Comparison of ENCODE assay signal across 20 cellular contexts in the genomic region with DNA sequence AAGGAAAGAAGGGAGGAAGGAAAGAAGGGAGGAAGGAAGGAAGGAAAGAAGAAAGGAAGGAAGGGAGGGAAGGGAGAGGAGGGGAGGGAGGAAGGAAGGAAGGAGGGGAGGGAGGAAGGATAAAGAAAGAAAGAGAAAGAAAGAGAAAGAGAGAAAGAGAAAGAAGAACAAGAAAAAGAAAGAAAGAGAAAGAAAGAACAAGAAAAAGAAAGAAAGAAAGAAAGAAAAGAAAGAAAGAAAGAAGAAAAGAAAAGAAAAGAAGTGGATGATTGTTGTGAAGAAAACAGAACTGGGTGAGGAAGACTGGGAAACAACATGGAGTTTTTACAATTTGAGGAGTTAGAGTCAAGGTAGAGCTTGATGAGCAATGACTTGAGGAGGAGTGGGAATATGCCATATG.
DNase-seq lines count a peak whose midpoint lies in the region; ATAC-seq, FAIRE-seq and TF ChIP-seq lines count a peak whose summit lies in the region.
"Had no signal": no experiment of that assay in that cellular context is flagged by ENCODE, and none has a peak within 500 bp of the region (broad histone marks: within the 10 kb centered on the region; RNA-seq: fewer than 3 reads in every experiment).

No MANE protein-coding gene starts in this region.

- H3K4me1 Mint-ChIP-seq in WTC11, result peaks cover 22% of the 10 kb centered on the region
- peaks cover 9% of the 10 kb centered on the region for H3K4me1 Mint-ChIP-seq in stimulated activated effector memory CD8-positive, alpha-beta T cell treated with anti-CD3 and anti-CD28 coated beads, Interleukin-12 subunit alpha, Interleukin-12 subunit beta, amount 100 ng/mL, for 72 hours
- H3K4me1 Mint-ChIP-seq: CD14-positive monocyte had no signal

- H3K4ac ChIP-seq in H1 (replicated peaks; ENCODE audit: insufficient read length, low read depth, low read length), result no peak overlapping the region

- peaks cover 36% of the 10 kb centered on the region for H3K36me3 Mint-ChIP-seq in WTC11
- H3K36me3 Mint-ChIP-seq in stimulated activated effector memory CD8-positive, alpha-beta T cell treated with anti-CD3 and anti-CD28 coated beads, Interleukin-12 subunit alpha, Interleukin-12 subunit beta, amount 100 ng/mL, for 72 hours, result no peaks in the 10 kb centered on the region
- H3K36me3 Mint-ChIP-seq: CD14-positive monocyte; CD4-positive, alpha-beta memory T cell had no signal

- H2BK5ac ChIP-seq in H1 (ENCODE audit: low read depth, low read length), result no peak overlapping the region

- no peaks in the 10 kb centered on the region for H4K20me1 ChIP-seq in H1 (replicated peaks in 1 of 2; ENCODE audit: control insufficient read depth in 1 of 2, insufficient read depth in 2 of 2, low read length in 2 of 2)
- H4K20me1 ChIP-seq: BLaER1 had no signal

- TF ChIP-seq RAD21 in H1 (IDR thresholded peaks at IDR 0.05 in 1 of 2, conservative IDR thresholded peaks at IDR 0.05 in 1 of 2; ENCODE audit: low read depth in 2 of 2, low read length in 2 of 2), result no peak

- H2BK120ac ChIP-seq in H1 (replicated peaks; ENCODE audit: low read depth, low read length), result no peak overlapping the region

- POLR2A ChIA-PET in HEK293 (lab: Yijun Ruan, JAX) (no interaction called here), WTC11 (lab: Charles Lee) (no interaction called here), H1 (lab: Charles Lee; ENCODE audit: partially characterized antibody) (no interaction called here)

- H4K8ac ChIP-seq in H1 (ENCODE audit: extremely low read depth, insufficient read depth, low read length), result no peak overlapping the region

- no peak overlapping the region for H2BK15ac ChIP-seq in H1 (ENCODE audit: low read length)

- no peaks in the 10 kb centered on the region for H3K23me2 ChIP-seq in H1 (ENCODE audit: low read depth, low read length)

- no peak overlapping the region for H4K5ac ChIP-seq in H1 (ENCODE audit: insufficient read length, low read depth, low read length)

- H3K9me3 Mint-ChIP-seq in WTC11, result peaks cover 42% of the 10 kb centered on the region
- no peaks in the 10 kb centered on the region for H3K9me3 Mint-ChIP-seq in stimulated activated effector memory CD8-positive, alpha-beta T cell treated with anti-CD3 and anti-CD28 coated beads, Interleukin-12 subunit alpha, Interleukin-12 subunit beta, amount 100 ng/mL, for 72 hours

- H3K4me3 ChIP-seq in HEK293 (ENCODE audit: low read depth, low read length), result no peak overlapping the region
- H3K4me3 ChIP-seq in H1 (ENCODE audit: extremely low read depth in 1 of 4, insufficient read depth in 2 of 4, low read depth in 3 of 4, low read length in 4 of 4), result no peak overlapping the region
- no peak overlapping the region for H3K4me3 ChIP-seq in brain microvascular endothelial cell (ENCODE audit: low read depth, low read length)
- H3K4me3 ChIP-seq: BLaER1, HAP-1 had no signal

- ATAC-seq in WTC11, result no peak
- no peak for ATAC-seq in stimulated activated effector memory CD8-positive, alpha-beta T cell treated with anti-CD3 and anti-CD28 coated beads, Interleukin-12 subunit alpha, Interleukin-12 subunit beta, amount 100 ng/mL, for 72 hours

- H2AFZ ChIP-seq in H1 (ENCODE audit: low read length), result no peak overlapping the region; the same call in 1 of the 2 replicates

- H2AK5ac ChIP-seq in H1 (ENCODE audit: low read depth, low read length), result no peak overlapping the region

- no peaks in the 10 kb centered on the region for H3K4me1 ChIP-seq in HEK293 (ENCODE audit: control insufficient read depth, insufficient read depth, low read length)
- peaks cover 0 to 7% (median 2%) of the 10 kb centered on the region in 4 experiments; a peak in 3 of 7 replicates for H3K4me1 ChIP-seq in H1 (replicated peaks in 1 of 4; ENCODE audit: control insufficient read depth in 3 of 4, insufficient read depth in 4 of 4, low read length in 3 of 4)
- H3K4me1 ChIP-seq: BLaER1 had no signal

- no peak overlapping the region for H3K4me3 Mint-ChIP-seq in WTC11
- H3K4me3 Mint-ChIP-seq in stimulated activated effector memory CD8-positive, alpha-beta T cell treated with anti-CD3 and anti-CD28 coated beads, Interleukin-12 subunit alpha, Interleukin-12 subunit beta, amount 100 ng/mL, for 72 hours, result no peak overlapping the region
- H3K4me3 Mint-ChIP-seq: CD14-positive monocyte; CD4-positive, alpha-beta memory T cell; IgD-negative memory B cell had no signal

- 0 out of 2 replicates have a peak overlapping the region, but pooled peaks have one; percentile 10 for H2BK20ac ChIP-seq in H1 (ENCODE audit: low read length)

- in situ Hi-C loops in brain microvascular endothelial cell (cut with HindIII; ENCODE audit: low pct_ligation_motif_present, low sequenced_read_pairs), result no loop called here

- H4K91ac ChIP-seq in H1 (replicated peaks; ENCODE audit: insufficient read length, low read length), result no peak overlapping the region

- DNase-seq in WTC11 (ENCODE audit: low spot score) (no peak), H1 (ENCODE audit: low read depth in 1 of 2, low spot score in 2 of 2) (no peak), brain microvascular endothelial cell (no peak), GM10266 (ENCODE audit: extremely low spot score) (no peak), HTR-8/SVneo (ENCODE audit: insufficient read length, low spot score) (no peak), NCI-H510A (lab: John Stamatoyannopoulos, UW) (no peak)
- DNase-seq in stimulated activated effector memory CD8-positive, alpha-beta T cell treated with anti-CD3 and anti-CD28 coated beads, Interleukin-12 subunit alpha, Interleukin-12 subunit beta, amount 100 ng/mL, for 72 hours (ENCODE audit: low spot score in 2 of 2), result no peak
- DNase-seq: AML-193; CD4-positive, alpha-beta memory T cell; DMS153; DMS79; GDM1; KG1 had no signal

- 0 out of 2 replicates have a peak, but pooled peaks cover 2% of the 10 kb centered on the region for H3K27me3 Mint-ChIP-seq in WTC11 (ENCODE audit: low read depth)

- no peaks in the 10 kb centered on the region for H3K79me2 ChIP-seq in H1 (ENCODE audit: control insufficient read depth in 1 of 2, insufficient read depth in 2 of 2, low read length in 2 of 2)

- H3K27ac Mint-ChIP-seq in WTC11, result peak overlapping the region; percentile 82
- peak overlapping the region; percentile 23 for H3K27ac Mint-ChIP-seq in stimulated activated effector memory CD8-positive, alpha-beta T cell treated with anti-CD3 and anti-CD28 coated beads, Interleukin-12 subunit alpha, Interleukin-12 subunit beta, amount 100 ng/mL, for 72 hours
- H3K27ac Mint-ChIP-seq: CD14-positive monocyte had no signal

- H3K56ac ChIP-seq in H1 (replicated peaks; ENCODE audit: insufficient read length, low read depth, low read length), result no peak overlapping the region

- H3K27ac ChIP-seq in HEK293 (ENCODE audit: extremely low read depth, low read depth, low read length) (no peak overlapping the region), H1 (ENCODE audit: low read depth, low read length) (no peak overlapping the region), brain microvascular endothelial cell (no peak overlapping the region)
- H3K27ac ChIP-seq: BLaER1, HL-60 had no signal

- H3K23ac ChIP-seq in H1 (ENCODE audit: insufficient read length), result no peak overlapping the region

- no peak overlapping the region for H3K14ac ChIP-seq in H1 (ENCODE audit: insufficient read length)

- TF ChIP-seq CTCF in HEK293 (tag by site-specific recombination; IDR thresholded peaks at IDR 0.05) (no peak), WTC11 (IDR thresholded peaks at IDR 0.05) (no peak), H1 (IDR thresholded peaks at IDR 0.05; ENCODE audit: control extremely low read depth in 1 of 3, insufficient read depth in 1 of 3, low read depth in 1 of 3, low read length in 3 of 3) (no peak), brain microvascular endothelial cell (IDR thresholded peaks at IDR 0.05; ENCODE audit: low read depth, low read length, missing control alignments) (no peak), GM10266 (IDR thresholded peaks at IDR 0.05; ENCODE audit: control insufficient read depth, insufficient read depth, low read depth, missing control alignments) (no peak)

- CTCF ChIA-PET in HEK293 (lab: Yijun Ruan, JAX), result no interaction called here
- CTCF ChIA-PET in WTC11 (lab: Charles Lee), result no interaction called here
- CTCF ChIA-PET in H1 (lab: Charles Lee; ENCODE audit: partially characterized antibody), result interaction anchor here (0.9 kb wide), 1 partner anchor 205 kb away, joined by 3 read pairs; no protein-coding TSS in a partner anchor

- H3K9me3 ChIP-seq in HEK293 (ENCODE audit: control insufficient read depth, insufficient read depth, low read depth, low read length) (no peaks in the 10 kb centered on the region), H1 (ENCODE audit: insufficient read depth in 2 of 2, low read depth in 1 of 2, low read length in 1 of 2) (peaks cover 4 to 5% of the 10 kb centered on the region in 2 experiments; a peak in 2 of 4 replicates)
- H3K9me3 ChIP-seq: HAP-1 had no signal

- H2BK12ac ChIP-seq in H1 (ENCODE audit: low read depth, low read length), result 0 out of 2 replicates have a peak overlapping the region, but pooled peaks have one; percentile 50

- no peaks in the 10 kb centered on the region for H3K79me1 ChIP-seq in H1 (ENCODE audit: low read depth, low read length)

- TF ChIP-seq EP300 in H1 (IDR thresholded peaks at IDR 0.05; ENCODE audit: borderline replicate concordance in 1 of 2, low read depth in 2 of 2, low read length in 2 of 2), result no peak

- no peak overlapping the region for H3K4me2 ChIP-seq in H1 (ENCODE audit: insufficient read depth in 1 of 2, low read depth in 2 of 2, low read length in 2 of 2)
- H3K4me2 ChIP-seq: BLaER1 had no signal

- peaks cover 0 to 1% (median 0%) of the 10 kb centered on the region in 4 experiments; a peak in 1 of 7 replicates for H3K27me3 ChIP-seq in H1 (replicated peaks in 1 of 4; ENCODE audit: control insufficient read depth in 3 of 4, extremely low read depth in 1 of 4, insufficient read depth in 3 of 4, low read length in 3 of 4)
- H3K27me3 ChIP-seq in brain microvascular endothelial cell (replicated peaks), result no peaks in the 10 kb centered on the region
- H3K27me3 ChIP-seq: BLaER1 had no signal

- TF ChIP-seq POLR2A in H1 (IDR thresholded peaks at IDR 0.05; ENCODE audit: control extremely low read depth in 1 of 2, low read depth in 2 of 2, low read length in 2 of 2), result no peak

- H3K9ac ChIP-seq in H1 (replicated peaks in 1 of 4; ENCODE audit: extremely low read depth in 1 of 4, low read depth in 3 of 4, low read length in 3 of 4), result no peak overlapping the region
- H3K9ac ChIP-seq: BLaER1 had no signal

- FAIRE-seq in H1 (lab: Jason Lieb, UNC) (no peak), HTR-8/SVneo (lab: Jason Lieb, UNC) (no peak)
- FAIRE-seq: A204.1 had no signal

- H3K18ac ChIP-seq in H1 (ENCODE audit: extremely low read depth, low read length), result no peak overlapping the region

- H3K36me3 ChIP-seq in HEK293 (ENCODE audit: control insufficient read depth in 2 of 2, insufficient read depth in 1 of 2, low read length in 2 of 2) (no peaks in the 10 kb centered on the region), H1 (ENCODE audit: control insufficient read depth in 2 of 4, insufficient read depth in 4 of 4, low read length in 3 of 4) (no peaks in the 10 kb centered on the region; a peak in 2 of 8 replicates), brain microvascular endothelial cell (replicated peaks) (no peaks in the 10 kb centered on the region)
- H3K36me3 ChIP-seq: BLaER1, HAP-1 had no signal

TF ChIP-seq in HEK293, 187 proteins besides CTCF, POLR2A, EP300 and RAD21 (continues in another document):
- no peak for TF ChIP-seq ZNF2 (tag by site-specific recombination; IDR thresholded peaks at IDR 0.05)

TF ChIP-seq in H1, 55 proteins besides CTCF, POLR2A, EP300 and RAD21:
- no peak for TF ChIP-seq GABPA (IDR thresholded peaks at IDR 0.05; ENCODE audit: borderline replicate concordance, insufficient read depth, low read length)
